ENCODE assay signal across 14 cellular contexts in the genomic region with DNA sequence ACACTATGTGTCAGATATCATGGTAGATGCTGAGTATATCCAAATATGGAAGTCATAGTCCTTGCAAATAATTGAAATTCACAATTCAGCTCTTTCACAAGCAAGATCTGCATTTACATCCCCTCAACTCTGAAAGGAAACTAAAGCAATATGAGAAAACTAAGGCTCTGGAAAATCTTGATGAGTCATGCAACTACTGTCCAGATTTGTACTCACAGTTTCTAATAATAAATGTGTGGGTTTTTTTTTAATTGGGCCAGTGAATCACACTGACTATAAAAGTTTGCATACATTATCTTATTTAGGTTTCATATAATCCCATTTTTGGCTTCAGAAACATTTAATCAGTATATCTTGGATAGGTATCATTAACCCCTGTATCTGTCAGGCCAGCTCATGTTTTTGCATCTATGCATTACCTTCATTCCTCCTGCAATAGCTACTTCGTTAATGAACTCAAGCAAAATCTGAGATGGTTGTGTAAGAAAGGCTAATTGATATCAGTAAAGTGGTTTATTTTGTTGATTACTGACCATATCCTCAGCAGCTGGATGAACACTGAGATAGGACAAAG. TPM values are rescaled to one million over a fixed set of nuclear protein-coding genes. Genes with fewer than 3 reads are reported as not detected.
DNase-seq lines count a peak whose midpoint lies in the region; ATAC-seq and TF ChIP-seq lines count a peak whose summit lies in the region.
"Had no signal": no experiment of that assay in that cellular context is flagged by ENCODE, and none has a peak within 500 bp of the region (broad histone marks: within the 10 kb centered on the region; RNA-seq: fewer than 3 reads in every experiment).

No MANE protein-coding gene starts in this region.

- no peak overlapping the region for H3K4me3 Mint-ChIP-seq in nephron progenitor cell
- H3K4me3 Mint-ChIP-seq: CD4-positive, CD25-positive, alpha-beta regulatory T cell had no signal

- no peak overlapping the region for H3K27ac Mint-ChIP-seq in nephron progenitor cell
- H3K27ac Mint-ChIP-seq: CD4-positive, CD25-positive, alpha-beta regulatory T cell had no signal

- ATAC-seq in HG02759 (IDR thresholded peaks at IDR 0.05; ENCODE audit: unreplicated experiment) = peak; percentile 59
- ATAC-seq: left lobe of liver, Panc1 had no signal

- H3K9me3 Mint-ChIP-seq in nephron progenitor cell = peaks cover 13% of the 10 kb centered on the region

- H3K4me3 ChIP-seq in AG04449 (ENCODE audit: low read depth, low read length) = no peak overlapping the region
- H3K4me3 ChIP-seq: dorsolateral prefrontal cortex, stomach had no signal

- POLR2A ChIA-PET in AG04449 (lab: Yijun Ruan, JAX) = interaction anchor here (0.5 to 1.6 kb wide), 3 partner anchors 17 to 97 kb away, joined by 3 to 5 read pairs (median 4); no protein-coding TSS in a partner anchor

- CTCF ChIA-PET in AG04449 (lab: Yijun Ruan, JAX) = interaction anchor here (1.0 to 1.2 kb wide), 2 partner anchors 25 to 42 kb away, joined by 3 to 4 read pairs; no protein-coding TSS in a partner anchor

- no peaks in the 10 kb centered on the region for H3K36me3 Mint-ChIP-seq in nephron progenitor cell (ENCODE audit: low read depth)
- H3K36me3 Mint-ChIP-seq: CD4-positive, CD25-positive, alpha-beta regulatory T cell had no signal

- in situ Hi-C loops in SK-MEL-5 (cut with HindIII; ENCODE audit: low pct_unique_long_range_greater_than_20kb, low sequenced_read_pairs) = no loop called here

- no peaks in the 10 kb centered on the region for H3K4me1 Mint-ChIP-seq in nephron progenitor cell
- H3K4me1 Mint-ChIP-seq: CD4-positive, CD25-positive, alpha-beta regulatory T cell had no signal

- no peaks in the 10 kb centered on the region for H3K27me3 Mint-ChIP-seq in nephron progenitor cell (ENCODE audit: low read depth, poor library complexity)
- H3K27me3 Mint-ChIP-seq: CD4-positive, CD25-positive, alpha-beta regulatory T cell had no signal

- TF ChIP-seq CTCF in AG04449 (IDR thresholded peaks at IDR 0.05; ENCODE audit: insufficient read depth, low read length, missing control alignments) (no peak), nephron progenitor cell (IDR thresholded peaks at IDR 0.05) (no peak)

- peak; percentile 59 for DNase-seq in AG04449 (ENCODE audit: low read depth, low spot score)
- peak; percentile 73 for DNase-seq in SK-MEL-5 (ENCODE audit: low read depth, low spot score)
- DNase-seq in glomerular endothelial cell (ENCODE audit: extremely low read depth, low read depth, low spot score) = peak; percentile 42
- no peak for DNase-seq in HT-29 (ENCODE audit: low spot score)
- DNase-seq in nephron progenitor cell = no peak
- no peak for DNase-seq in stimulated activated CD4-positive, alpha-beta T cell treated with anti-CD3 and anti-CD28 coated beads, Interleukin-4, amount 100 ng/mL, for 4 hours
- DNase-seq in GM19240 (ENCODE audit: insufficient read length, low spot score) = no peak
- DNase-seq: activated CD8-positive, alpha-beta memory T cell treated with anti-CD3 and anti-CD28 coated beads, Interleukin-2, amount 50 U/mL, for 48 hours; CD4-positive, CD25-positive, alpha-beta regulatory T cell; dorsolateral prefrontal cortex; stomach had no signal

RNA-seq across cellular contexts. Expression of gene PRR16, which starts 58.7 kb away (rescaled TPM):
- 1.2 and 1.5 TPM in 2 replicates for total RNA-seq in SK-MEL-5 (2014; rRNA removed; shearing (Covaris generic))
- polyA plus RNA-seq in SK-MEL-5 (2015; cell fraction: cytosol; rRNA removed) = 3.5 and 5.8 TPM in 2 replicates
- polyA plus RNA-seq in SK-MEL-5 (2015; cell fraction: nucleus; rRNA removed) = 3.1 TPM in 1 of 2 replicates, not detected in the other
- 1.2 and 1.6 TPM in 2 replicates for total RNA-seq in glomerular endothelial cell
- total RNA-seq in HT-29 (2014; rRNA removed; shearing (Covaris generic)) = not detected in 2 replicates
- total RNA-seq: CD4-positive, CD25-positive, alpha-beta regulatory T cell; left lobe of liver had no signal
- polyA plus RNA-seq: CD4-positive, CD25-positive, alpha-beta regulatory T cell had no signal

Comparison
In these comparisons a context has a peak if more than half of its experiments do, and no peak if none do; other contexts are left out.
1. DNase-seq: peak in AG04449 (single experiment), SK-MEL-5 (single experiment) and glomerular endothelial cell (single experiment); none in HT-29 (single experiment), nephron progenitor cell (single experiment), stimulated activated CD4-positive, alpha-beta T cell treated with anti-CD3 and anti-CD28 coated beads, Interleukin-4, amount 100 ng/mL, for 4 hours (0 of 2) and GM19240 (single experiment).